8 cellular contexts compared by ENCODE assay signal in the genomic region with DNA sequence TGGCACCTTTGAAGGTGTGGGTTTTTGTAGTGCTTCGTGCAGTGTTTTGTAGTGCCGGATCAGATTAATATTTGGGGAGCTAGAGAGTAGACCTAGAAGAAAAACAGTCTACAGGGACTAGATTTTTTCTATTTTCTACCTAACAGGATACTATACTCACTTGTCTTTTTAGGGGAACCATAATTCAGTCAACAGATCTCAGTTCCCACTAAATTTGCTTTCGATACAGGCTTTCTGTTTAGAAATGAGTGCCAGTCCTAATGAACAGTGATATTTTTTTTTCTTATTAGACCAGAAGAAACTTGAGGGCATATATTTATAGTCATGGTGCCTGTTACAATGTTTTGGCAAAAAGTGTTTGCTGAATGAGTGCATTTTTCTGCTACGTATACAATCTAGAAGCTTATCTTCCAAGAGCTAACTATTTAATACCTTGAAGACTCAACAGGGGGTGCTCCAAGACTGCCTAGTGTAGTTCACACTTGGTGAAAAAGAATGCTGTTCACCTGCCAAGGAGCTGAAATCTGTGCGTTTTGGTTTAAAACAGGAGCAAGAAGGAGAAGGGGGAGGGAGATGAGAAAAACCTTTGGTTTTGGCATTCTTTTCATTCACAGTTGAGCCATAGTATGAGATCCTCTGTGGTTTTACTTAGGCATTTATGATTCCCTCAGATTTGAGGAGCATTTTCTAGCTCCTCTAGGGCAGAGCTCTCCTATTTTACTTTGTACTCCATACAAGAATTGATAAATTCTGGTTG. TPM values are rescaled to one million over a fixed set of nuclear protein-coding genes. Genes with fewer than 3 reads are reported as not detected.
DNase-seq lines count a peak whose midpoint lies in the region; ATAC-seq and TF ChIP-seq lines count a peak whose summit lies in the region.

No MANE protein-coding gene starts in this region.

- no peak overlapping the region for H3K4me3 ChIP-seq in IMR-90 (ENCODE audit: insufficient read depth, low read depth, low read length)

- DNase-seq in ACHN (peak; percentile 64), GM03348 (ENCODE audit: low spot score) (peak; percentile 67), IMR-90 (peak; percentile 82), RPMI8226 (peak; percentile 62), epithelial cell of prostate (ENCODE audit: low read depth, low spot score) (peak; percentile 14), mucosa of gallbladder (ENCODE audit: low spot score) (peak; percentile 25), posterior vena cava (ENCODE audit: low spot score) (no peak), activated gamma-delta T cell (lab: John Stamatoyannopoulos, UW) (no peak)

- CTCF ChIA-PET in IMR-90 (lab: Yijun Ruan, JAX): interaction anchor here (0.6 to 2.5 kb wide), 44 partner anchors 9 to 1062 kb away, joined by 3 to 18 read pairs (median 4); partner anchors contain the start of gene C11orf97

- H2BK15ac ChIP-seq in IMR-90 (ENCODE audit: low read depth, low read length): no peak overlapping the region

- no peaks in the 10 kb centered on the region for H3K4me1 ChIP-seq in IMR-90 (ENCODE audit: control insufficient read depth, insufficient read depth, low read length)

- peak overlapping the region; percentile 46; the same call in 1 of the 2 replicates for H3K4me2 ChIP-seq in IMR-90 (ENCODE audit: low read depth, low read length)

- in situ Hi-C loops in ACHN (cut with HindIII; ENCODE audit: low pct_ligation_motif_present, low pct_unique_long_range_greater_than_20kb, low sequenced_read_pairs): no loop called here
- in situ Hi-C loops in IMR-90 (cut with MboI; ENCODE audit: low sequenced_read_pairs): loop anchor here (10.0 kb wide), 1 partner anchor 610 kb away; no protein-coding TSS in a partner anchor

- no peak overlapping the region for H4K5ac ChIP-seq in IMR-90 (ENCODE audit: low read depth, low read length)

- H3K23ac ChIP-seq in IMR-90 (ENCODE audit: low read depth, low read length): no peak overlapping the region

- H2BK120ac ChIP-seq in IMR-90 (ENCODE audit: low read depth, low read length): no peak overlapping the region

- H3K9ac ChIP-seq in IMR-90 (ENCODE audit: low read depth, low read length): no peak overlapping the region

- H3K79me1 ChIP-seq in IMR-90 (ENCODE audit: low read depth in 1 of 2, low read length in 2 of 2): no peaks in the 10 kb centered on the region

- H3K56ac ChIP-seq in IMR-90 (ENCODE audit: extremely low read depth, insufficient read depth, low read length): no peak overlapping the region

- no peak overlapping the region for H3K27ac ChIP-seq in IMR-90 (ENCODE audit: insufficient read depth, low read length)
- H3K27ac ChIP-seq in epithelial cell of prostate: no peak overlapping the region

- no peaks in the 10 kb centered on the region for H3K9me3 ChIP-seq in IMR-90 (ENCODE audit: control insufficient read depth, insufficient read depth, low read length)

- no peak overlapping the region for H3K14ac ChIP-seq in IMR-90 (replicated peaks; ENCODE audit: low read depth, low read length)

- no TSS peak for BruUV-seq in IMR-90 (replicated peaks; lab: Mats Ljungman, UMichigan)

- H3K18ac ChIP-seq in IMR-90 (ENCODE audit: low read depth, low read length): no peak overlapping the region

- no CpG with 5 or more reads among the region's 5 CpGs for WGBS in IMR-90 (ENCODE audit: extremely low coverage in 2 of 2, insufficient read length in 1 of 2), 2 experiments

- POLR2A ChIA-PET in IMR-90 (lab: Charles Lee; ENCODE audit: unreplicated experiment): interaction anchor here (0.5 to 0.8 kb wide), 3 partner anchors 14 to 1022 kb away, joined by 3 to 5 read pairs (median 4); no protein-coding TSS in a partner anchor

- H4K8ac ChIP-seq in IMR-90 (ENCODE audit: low read depth in 2 of 2, low read length in 2 of 2): no peak overlapping the region

- peaks cover 10% of the 10 kb centered on the region for H3K27me3 ChIP-seq in IMR-90 (ENCODE audit: control insufficient read depth, insufficient read depth, low read length)

- peak; percentile 98 for ATAC-seq in IMR-90 (ENCODE audit: low read depth)

- H4K20me1 ChIP-seq in IMR-90 (ENCODE audit: insufficient read depth, low read length): no peaks in the 10 kb centered on the region

- TF ChIP-seq RAD21 in IMR-90 (IDR thresholded peaks at IDR 0.05; ENCODE audit: low read length): peak; percentile 95

- intact Hi-C loops in IMR-90 (cut with micrococcal nuclease) (loop anchor here (1.0 to 10.0 kb wide), 5 partner anchors 276 to 1077 kb away; partner anchors contain the start of genes CWC15 and KDM4D), posterior vena cava (cut with DNase I) (no loop called here)

- no peak overlapping the region for H2BK20ac ChIP-seq in IMR-90 (ENCODE audit: low read depth, low read length)

- H4K91ac ChIP-seq in IMR-90 (ENCODE audit: insufficient read depth, low read depth, low read length): no peak overlapping the region

- no peak overlapping the region for H3K4ac ChIP-seq in IMR-90 (ENCODE audit: low read depth, low read length)

- no peak for TF ChIP-seq POLR2A in IMR-90 (IDR thresholded peaks at IDR 0.05; ENCODE audit: low read depth, low read length)

- H2AK5ac ChIP-seq in IMR-90 (ENCODE audit: low read depth, low read length): no peak overlapping the region

- H2AFZ ChIP-seq in IMR-90 (replicated peaks; ENCODE audit: low read length, poor library complexity): no peak overlapping the region

- no peaks in the 10 kb centered on the region for H3K36me3 ChIP-seq in IMR-90 (ENCODE audit: control insufficient read depth, insufficient read depth, low read length)

- dilution Hi-C loops in IMR-90 (cut with HindIII; ENCODE audit: low sequenced_read_pairs, unreplicated experiment): no loop called here

- peak; percentile 88 for TF ChIP-seq CTCF in IMR-90 (conservative IDR thresholded peaks at IDR 0.05; ENCODE audit: low read depth, low read length)

- no peak overlapping the region for H2BK5ac ChIP-seq in IMR-90 (ENCODE audit: low read depth, low read length, poor library complexity, severe bottlenecking)

- no peak overlapping the region for H2AK9ac ChIP-seq in IMR-90 (replicated peaks; ENCODE audit: low read depth, low read length, poor library complexity)

- H3K9me1 ChIP-seq in IMR-90 (ENCODE audit: insufficient read depth, low read length): no peaks in the 10 kb centered on the region

TF ChIP-seq in IMR-90, 13 proteins besides CTCF, POLR2A, EP300 and RAD21:
- TF ChIP-seq CHD1 (IDR thresholded peaks at IDR 0.05; ENCODE audit: low read depth, low read length) (no peak), SMC3 (IDR thresholded peaks at IDR 0.05; ENCODE audit: low read depth, low read length) (peak; percentile 77), RCOR1 (IDR thresholded peaks at IDR 0.05; ENCODE audit: insufficient replicate concordance, low read length) (no peak), CEBPB (IDR thresholded peaks at IDR 0.05; ENCODE audit: low read depth, low read length) (no peak), NFE2L2 (IDR thresholded peaks at IDR 0.05; ENCODE audit: low read depth, low read length) (no peak), MXI1 (IDR thresholded peaks at IDR 0.05; ENCODE audit: borderline replicate concordance, low read depth, low read length) (no peak)
TF ChIP-seq in IMR-90: peak in this region for 1.

RNA-seq across cellular contexts. Expression of gene VSTM5, which starts 44.9 kb away (rescaled TPM):
- total RNA-seq in IMR-90 (2012; rRNA removed) (0.28 and 0.36 TPM in 2 replicates), mucosa of gallbladder (1.8 TPM), posterior vena cava (1 to 10 TPM in 1 of 2 donors, under 1 TPM in 1; 0.10 to 1.0 TPM)
- polyA plus RNA-seq in IMR-90 (2012; rRNA removed): 0.17 and 0.43 TPM in 2 replicates
- polyA plus RNA-seq in IMR-90 (2012; cell fraction: cytosol; rRNA removed): 0.14 and 0.15 TPM in 2 replicates
- 0.53 and 1.5 TPM in 2 replicates for polyA plus RNA-seq in IMR-90 (2012; cell fraction: nucleus; rRNA removed; ENCODE audit: low replicate concordance)

Comparison
In these comparisons a context has a peak if more than half of its experiments do, and no peak if none do; other contexts are left out.
1. DNase-seq: peak in ACHN (single experiment), GM03348 (single experiment), IMR-90 (single experiment), RPMI8226 (single experiment), epithelial cell of prostate (single experiment) and mucosa of gallbladder (single experiment); none in posterior vena cava (single experiment) and activated gamma-delta T cell (single experiment).